ENCODE assay signal across 8 cellular contexts in the genomic region with DNA sequence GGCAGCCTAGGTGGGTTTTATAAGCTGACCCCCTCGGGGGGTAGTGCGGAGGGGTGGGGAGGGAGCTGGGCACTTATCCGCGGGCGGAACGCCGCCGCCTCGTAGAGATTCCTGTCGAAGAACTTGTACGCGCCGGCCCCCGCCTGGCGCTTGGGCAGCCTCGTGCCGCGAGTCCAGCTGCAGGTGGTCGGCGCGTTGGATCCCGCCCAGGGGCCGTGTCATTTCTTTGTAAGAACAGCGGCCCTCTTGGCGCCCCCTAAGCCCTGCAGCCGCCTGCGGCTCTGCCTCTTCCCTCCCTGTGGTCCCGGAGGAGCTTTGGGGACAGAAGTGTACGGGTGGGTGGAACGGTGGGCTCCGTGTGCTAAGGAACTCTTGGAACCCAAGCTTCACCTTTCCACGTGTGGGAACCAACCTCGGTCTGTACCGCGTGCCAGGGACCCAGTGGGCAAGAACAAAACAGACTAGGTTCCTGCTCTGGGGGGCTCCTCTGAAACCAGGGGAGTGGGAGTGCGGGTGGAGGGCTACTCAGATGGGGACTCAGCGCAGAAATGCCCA. TPM values are rescaled to one million over a fixed set of nuclear protein-coding genes. Genes with fewer than 3 reads are reported as not detected.
DNase-seq lines count a peak whose midpoint lies in the region; ATAC-seq and TF ChIP-seq lines count a peak whose summit lies in the region.

No MANE protein-coding gene starts in this region.

- peaks cover 23% of the 10 kb centered on the region for H3K27me3 ChIP-seq in H7 (ENCODE audit: control insufficient read depth, insufficient read depth, low read length)

- no peaks in the 10 kb centered on the region for H3K36me3 Mint-ChIP-seq in activated CD4-positive, alpha-beta memory T cell treated with anti-CD3 and anti-CD28 coated beads, Interleukin-2, amount 10 ng/mL, durations not matched to agents 7 days and 5 days (ENCODE audit: low read depth)

- no peaks in the 10 kb centered on the region for H3K36me3 ChIP-seq in H7 (replicated peaks; ENCODE audit: control insufficient read depth, insufficient read depth, low read length)

- CTCF ChIA-PET in activated CD4-positive, alpha-beta memory T cell treated with anti-CD3 and anti-CD28 coated beads, Interleukin-2, amount 10 ng/mL, durations not matched to agents 7 days and 5 days (lab: Charles Lee) = interaction anchor here (1.1 kb wide), 1 partner anchor 204 kb away, joined by 3 read pairs; no protein-coding TSS in a partner anchor

- intact Hi-C loops in left cardiac atrium (cut with DNase I) = loop anchor here (10.0 kb wide), 2 partner anchors 52 to 132 kb away; no protein-coding TSS in a partner anchor

- peaks cover 16% of the 10 kb centered on the region for H3K27me3 Mint-ChIP-seq in activated CD4-positive, alpha-beta memory T cell treated with anti-CD3 and anti-CD28 coated beads, Interleukin-2, amount 10 ng/mL, durations not matched to agents 7 days and 5 days

- peak; percentile 86 for DNase-seq in H7
- no peak for DNase-seq in activated CD4-positive, alpha-beta memory T cell treated with anti-CD3 and anti-CD28 coated beads, Interleukin-2, amount 10 ng/mL, durations not matched to agents 7 days and 5 days
- DNase-seq in left cardiac atrium = peak; percentile 39
- no peak for DNase-seq in retinal pigment epithelial cell (ENCODE audit: low read depth)
- no peak for DNase-seq in mesenteric fat pad (ENCODE audit: low spot score)
- DNase-seq in effector CD4-positive, alpha-beta T cell = no peak
- DNase-seq in activated effector memory CD4-positive, alpha-beta T cell treated with anti-CD3 and anti-CD28 coated beads, Interleukin-2, amount 50 U/mL, for 16 hours = no peak

- H3K4me3 ChIP-seq in H7 (ENCODE audit: insufficient read depth, low read depth, low read length) (peak overlapping the region; percentile 72), retinal pigment epithelial cell (ENCODE audit: low read length) (peak overlapping the region; percentile 53)

- POLR2A ChIA-PET in activated CD4-positive, alpha-beta memory T cell treated with anti-CD3 and anti-CD28 coated beads, Interleukin-2, amount 10 ng/mL, durations not matched to agents 7 days and 5 days (lab: Charles Lee) = interaction anchor here (0.7 to 1.3 kb wide), 3 partner anchors 13 to 412 kb away, joined by 3 to 5 read pairs (median 3); partner anchors contain the start of gene NDUFA10

- no peak for TF ChIP-seq CTCF in retinal pigment epithelial cell (conservative IDR thresholded peaks at IDR 0.05; ENCODE audit: low read depth, low read length)

- peaks cover 12% of the 10 kb centered on the region for H3K4me1 Mint-ChIP-seq in activated CD4-positive, alpha-beta memory T cell treated with anti-CD3 and anti-CD28 coated beads, Interleukin-2, amount 10 ng/mL, durations not matched to agents 7 days and 5 days

- H3K27ac Mint-ChIP-seq in activated CD4-positive, alpha-beta memory T cell treated with anti-CD3 and anti-CD28 coated beads, Interleukin-2, amount 10 ng/mL, durations not matched to agents 7 days and 5 days = no peak overlapping the region

- ATAC-seq in left cardiac atrium (no peak), GM21367 (IDR thresholded peaks at IDR 0.05; ENCODE audit: unreplicated experiment) (no peak)

- H3K9me3 Mint-ChIP-seq in activated CD4-positive, alpha-beta memory T cell treated with anti-CD3 and anti-CD28 coated beads, Interleukin-2, amount 10 ng/mL, durations not matched to agents 7 days and 5 days = no peaks in the 10 kb centered on the region

- H3K4me3 Mint-ChIP-seq in activated CD4-positive, alpha-beta memory T cell treated with anti-CD3 and anti-CD28 coated beads, Interleukin-2, amount 10 ng/mL, durations not matched to agents 7 days and 5 days = peak overlapping the region; percentile 50

RNA-seq across cellular contexts. Expression of gene GPC1, which starts 1.2 kb away (rescaled TPM):
- 28.4 and 32.0 TPM in 2 replicates for total RNA-seq in H7 (2014; rRNA removed; shearing (Covaris generic))
- total RNA-seq in activated CD4-positive, alpha-beta memory T cell treated with anti-CD3 and anti-CD28 coated beads, Interleukin-2, amount 10 ng/mL, durations not matched to agents 7 days and 5 days = 1 to 10 TPM; 5.8 to 7.9 TPM
- total RNA-seq in left cardiac atrium (10 to 100 TPM; 74.6 to 78.4 TPM), mesenteric fat pad (82.5 TPM)

Comparison
In these comparisons a context has a peak if more than half of its experiments do, and no peak if none do; other contexts are left out.
1. DNase-seq: peak in H7 (single experiment) and left cardiac atrium (single experiment); none in activated CD4-positive, alpha-beta memory T cell treated with anti-CD3 and anti-CD28 coated beads, Interleukin-2, amount 10 ng/mL, durations not matched to agents 7 days and 5 days (single experiment), retinal pigment epithelial cell (single experiment), mesenteric fat pad (single experiment), effector CD4-positive, alpha-beta T cell (single experiment) and activated effector memory CD4-positive, alpha-beta T cell treated with anti-CD3 and anti-CD28 coated beads, Interleukin-2, amount 50 U/mL, for 16 hours (single experiment).